ENCODE assay signal across 1 cellular context in the genomic region with DNA sequence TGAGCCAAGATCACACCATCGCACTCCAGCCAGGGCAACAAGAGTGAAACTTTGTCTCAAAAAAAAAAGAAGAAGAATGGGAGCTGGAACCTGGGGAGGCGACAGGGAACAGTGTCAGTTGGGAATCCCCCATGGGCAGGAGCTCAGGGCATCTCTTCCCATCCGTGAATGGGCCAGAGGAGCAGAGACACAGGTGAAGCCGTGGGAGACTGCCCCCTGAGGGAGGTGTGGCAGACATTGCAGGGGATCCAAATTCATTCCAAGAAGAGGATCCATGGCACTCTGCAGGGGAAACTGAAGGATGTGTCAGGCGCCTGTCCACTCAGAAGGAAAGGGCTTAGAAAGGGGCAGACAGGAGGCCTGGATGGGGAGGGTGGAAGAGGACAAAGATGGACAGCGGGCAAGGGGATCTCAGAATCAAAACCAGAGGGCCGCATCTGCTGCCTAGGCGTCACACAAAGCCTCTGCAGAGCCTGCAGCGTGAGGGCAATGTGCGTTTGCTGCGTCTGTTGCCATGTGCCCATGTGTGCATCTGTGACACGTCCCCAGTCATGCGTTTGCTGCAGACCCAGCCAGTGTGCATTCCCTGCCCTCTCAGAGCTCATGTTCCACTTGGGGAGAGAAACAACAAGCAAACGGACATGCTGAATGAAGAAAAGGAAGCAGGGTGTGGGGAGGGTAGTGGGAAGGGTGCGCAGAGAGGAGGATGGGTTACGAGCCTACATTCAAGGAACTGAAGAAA.
TF ChIP-seq lines count a peak whose summit lies in the region.

No MANE protein-coding gene starts in this region.

TF ChIP-seq in H1, 55 proteins besides CTCF, POLR2A, EP300 and RAD21:
- no peak for TF ChIP-seq SIRT6 (IDR thresholded peaks at IDR 0.05; ENCODE audit: low read length)
- TF ChIP-seq TBP (IDR thresholded peaks at IDR 0.05; ENCODE audit: low read depth, low read length), result no peak
- TF ChIP-seq KDM4A (IDR thresholded peaks at IDR 0.05; ENCODE audit: low read depth, low read length, severe bottlenecking), result no peak
- TF ChIP-seq CHD1 (IDR thresholded peaks at IDR 0.05; ENCODE audit: low read depth, low read length), result no peak
- TF ChIP-seq BRCA1 (IDR thresholded peaks at IDR 0.05; ENCODE audit: low read depth, low read length), result no peak
- TF ChIP-seq BCL11A (IDR thresholded peaks at IDR 0.05; ENCODE audit: low read depth in 2 of 2, low read length in 2 of 2), result no peak
TF ChIP-seq in H1: peak in this region for 0.
